Comparison of ENCODE assay signal across 10 cellular contexts in the genomic region with DNA sequence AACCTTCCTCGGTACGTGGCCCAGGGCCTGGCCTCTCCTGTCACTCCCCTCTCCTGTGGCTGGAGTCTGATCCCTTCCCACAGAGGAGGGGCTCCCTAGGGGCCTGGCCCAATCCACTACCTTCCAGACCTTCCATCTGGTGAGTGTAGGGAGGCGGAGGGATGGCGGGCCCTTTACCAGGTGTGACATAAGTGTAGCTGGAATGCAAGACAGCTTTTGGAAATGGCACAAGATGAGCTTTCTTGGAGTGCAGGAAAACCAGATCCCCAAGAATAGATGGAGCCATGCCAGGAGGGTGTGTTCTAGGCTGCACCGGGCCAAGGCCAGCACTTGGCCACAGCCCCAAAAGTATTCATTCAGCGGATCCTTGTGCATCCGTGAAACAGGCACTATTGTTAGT. TPM values are rescaled to one million over a fixed set of nuclear protein-coding genes. Genes with fewer than 3 reads are reported as not detected.
A peak's percentile ranks its signal among the peaks of the same experiment; 100 is the strongest.
DNase-seq lines count a peak whose midpoint lies in the region; ATAC-seq and TF ChIP-seq lines count a peak whose summit lies in the region.
"Had no signal": no experiment of that assay in that cellular context is flagged by ENCODE, and none has a peak within 500 bp of the region (broad histone marks: within the 10 kb centered on the region; RNA-seq: fewer than 3 reads in every experiment).

No MANE protein-coding gene starts in this region.

- DNase-seq in Right ventricle myocardium inferior (ENCODE audit: missing footprints) (peak; percentile 52), right atrium auricular region (ENCODE audit: low spot score) (no peak), choroid plexus epithelial cell (ENCODE audit: low read depth) (peak; percentile 37), left lung (no peak), uterus (peak in 1 of 2 donors; percentile 74), SIG-M5 treated with dmso at 0.1 percent for 504 hours (lab: John Stamatoyannopoulos, UW; ENCODE audit: unreplicated experiment) (no peak)
- no peak for DNase-seq in activated CD4-positive, alpha-beta T cell treated with anti-CD3 and anti-CD28 coated beads for 1 hour
- DNase-seq: activated T-cell treated with anti-CD3 and anti-CD28 coated beads, Interleukin-2, amount 50 U/mL, for 72 hours; NCI-H774 had no signal

- peaks cover 5% of the 10 kb centered on the region for H3K36me3 ChIP-seq in right atrium auricular region
- no peaks in the 10 kb centered on the region for H3K36me3 ChIP-seq in left lung
- no peaks in the 10 kb centered on the region for H3K36me3 ChIP-seq in uterus

- H3K9me3 ChIP-seq in right atrium auricular region = no peaks in the 10 kb centered on the region
- no peaks in the 10 kb centered on the region for H3K9me3 ChIP-seq in left lung
- H3K9me3 ChIP-seq in uterus = no peaks in the 10 kb centered on the region

- no peak for TF ChIP-seq POLR2A in uterus (IDR thresholded peaks at IDR 0.05)

- peak; percentile 29 for ATAC-seq in Right ventricle myocardium inferior
- ATAC-seq in left lung = peak; percentile 51
- no peak for ATAC-seq in HG03342 (IDR thresholded peaks at IDR 0.05; ENCODE audit: unreplicated experiment)

- no peak overlapping the region for H3K4me3 ChIP-seq in right atrium auricular region
- no peak overlapping the region for H3K4me3 ChIP-seq in choroid plexus epithelial cell (ENCODE audit: low read depth, low read length)
- no peak overlapping the region for H3K4me3 ChIP-seq in left lung
- no peak overlapping the region for H3K4me3 ChIP-seq in uterus

- no peak for TF ChIP-seq CTCF in right atrium auricular region (IDR thresholded peaks at IDR 0.05)
- no peak for TF ChIP-seq CTCF in choroid plexus epithelial cell (conservative IDR thresholded peaks at IDR 0.05; ENCODE audit: low read depth, low read length)
- TF ChIP-seq CTCF in left lung (IDR thresholded peaks at IDR 0.05) = no peak
- TF ChIP-seq CTCF in uterus (IDR thresholded peaks at IDR 0.05) = no peak

- intact Hi-C loops in Right ventricle myocardium inferior (cut with DNase I) = no loop called here
- intact Hi-C loops in left lung (cut with DNase I) = loop anchor here in 1 of 2 donors (5.0 kb wide), 1 partner anchor 143 kb away; no protein-coding TSS in a partner anchor
- intact Hi-C loops in uterus (cut with DNase I; ENCODE audit: low total_unique reads) = no loop called here

- no peaks in the 10 kb centered on the region for H3K27me3 ChIP-seq in right atrium auricular region
- no peaks in the 10 kb centered on the region for H3K27me3 ChIP-seq in left lung
- no peaks in the 10 kb centered on the region for H3K27me3 ChIP-seq in uterus

- H3K4me1 ChIP-seq in right atrium auricular region = peaks cover 0 to 20% of the 10 kb centered on the region in 2 donors
- H3K4me1 ChIP-seq in left lung = peaks cover 3 to 7% of the 10 kb centered on the region in 2 donors
- H3K4me1 ChIP-seq in uterus = peaks cover 0 to 9% of the 10 kb centered on the region in 2 donors

- H3K27ac ChIP-seq in right atrium auricular region (no peak overlapping the region), left lung (no peak overlapping the region), uterus (peak overlapping the region; percentile 39 to 65)

RNA-seq across cellular contexts. Expression of gene IGFBP5, which starts 30.1 kb away (rescaled TPM):
- total RNA-seq in Right ventricle myocardium inferior (156 TPM), right atrium auricular region (100 to 1,000 TPM; 169 to 554 TPM), left lung (100 to 1,000 TPM; 101 to 141 TPM), uterus (1,000 to 10,000 TPM in 1 of 4 donors, 100 to 1,000 TPM in 3; 480 to 2,812 (median 618) TPM)
- total RNA-seq: activated T-cell treated with anti-CD3 and anti-CD28 coated beads, Interleukin-2, amount 50 U/mL, for 72 hours had no signal

RNA-seq across cellular contexts. Expression of gene IGFBP2, which starts 32.0 kb away (rescaled TPM):
- total RNA-seq in Right ventricle myocardium inferior = 60.1 TPM
- total RNA-seq in right atrium auricular region = 100 to 1,000 TPM; 255 to 508 TPM
- 10 to 100 TPM; 28.2 to 48.9 TPM for total RNA-seq in left lung
- total RNA-seq in uterus = 100 to 1,000 TPM in 2 of 4 donors, 10 to 100 TPM in 2; 59.5 to 398 (median 102) TPM

Comparison
In these comparisons a context has a peak if more than half of its experiments do, and no peak if none do; other contexts are left out.
1. DNase-seq: peak in Right ventricle myocardium inferior (single experiment) and choroid plexus epithelial cell (single experiment); none in right atrium auricular region (single experiment), left lung (0 of 2), SIG-M5 treated with dmso at 0.1 percent for 504 hours (single experiment) and activated CD4-positive, alpha-beta T cell treated with anti-CD3 and anti-CD28 coated beads for 1 hour (single experiment).
2. H3K27ac ChIP-seq: peak in uterus (2 of 2); none in right atrium auricular region (0 of 2) and left lung (0 of 2).